10 cellular contexts compared by ENCODE assay signal in the genomic region with DNA sequence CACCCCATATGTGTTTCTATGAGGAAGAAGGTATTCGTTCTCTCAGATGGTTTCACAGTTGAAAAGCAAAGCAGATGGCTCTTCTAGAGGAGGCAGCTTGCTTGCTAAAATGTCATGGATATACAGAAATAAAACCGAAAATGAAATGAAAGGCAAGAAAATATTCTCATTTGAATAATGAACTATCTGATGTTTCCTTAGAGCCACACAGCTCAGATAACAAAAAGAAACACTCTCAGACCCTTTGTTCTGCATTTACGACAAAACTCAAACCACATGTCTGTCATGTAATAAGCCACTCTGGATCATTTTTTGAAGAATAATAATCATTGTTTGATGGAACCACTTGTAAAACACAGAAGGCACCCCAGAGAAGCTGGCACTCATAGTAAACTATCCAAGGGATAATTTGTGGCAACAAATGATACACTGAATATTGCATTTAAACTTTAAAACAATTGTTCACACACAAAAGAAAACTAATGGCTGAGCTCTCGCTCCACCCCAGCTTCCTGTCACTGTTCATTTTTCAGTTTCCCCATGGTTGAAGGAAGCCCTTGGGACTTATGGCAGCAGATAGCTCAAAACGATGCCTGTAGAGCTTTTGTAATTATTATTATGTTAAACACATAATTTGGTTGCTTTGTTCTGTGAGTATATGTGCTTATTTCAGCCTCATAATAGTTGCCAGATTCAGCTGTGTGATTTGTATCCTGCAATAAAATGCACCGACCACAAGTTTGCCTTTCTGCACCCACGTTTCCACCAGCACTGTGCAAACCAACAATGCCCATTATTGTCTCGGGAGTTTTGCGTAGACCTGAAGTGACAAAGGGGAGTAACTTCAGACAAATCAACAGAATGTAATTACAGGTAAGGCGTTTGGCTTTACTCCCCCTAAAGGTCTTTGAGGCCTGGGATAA.
DNase-seq lines count a peak whose midpoint lies in the region; ATAC-seq and FAIRE-seq lines count a peak whose summit lies in the region.
"Had no signal": no experiment of that assay in that cellular context is flagged by ENCODE, and none has a peak within 500 bp of the region (broad histone marks: within the 10 kb centered on the region; RNA-seq: fewer than 3 reads in every experiment).

No MANE protein-coding gene starts in this region.

- H3K9me3 Mint-ChIP-seq in activated naive CD8-positive, alpha-beta T cell treated with anti-CD3 and anti-CD28 coated beads for 36 hours: no peaks in the 10 kb centered on the region

- H3K27me3 Mint-ChIP-seq in activated naive CD8-positive, alpha-beta T cell treated with anti-CD3 and anti-CD28 coated beads for 36 hours: no peaks in the 10 kb centered on the region

- no peak overlapping the region for H3K4me3 Mint-ChIP-seq in activated naive CD8-positive, alpha-beta T cell treated with anti-CD3 and anti-CD28 coated beads for 36 hours
- H3K4me3 Mint-ChIP-seq: activated CD4-positive, alpha-beta memory T cell treated with anti-CD3 and anti-CD28 coated beads, Interleukin-2, amount 10 ng/mL, durations not matched to agents 7 days and 5 days had no signal

- intact Hi-C loops in posterior vena cava (cut with DNase I): no loop called here

- no peak for FAIRE-seq in frontal cortex (lab: Jason Lieb, UNC)

- H3K36me3 Mint-ChIP-seq in activated naive CD8-positive, alpha-beta T cell treated with anti-CD3 and anti-CD28 coated beads for 36 hours: no peaks in the 10 kb centered on the region

- H3K27ac Mint-ChIP-seq in activated naive CD8-positive, alpha-beta T cell treated with anti-CD3 and anti-CD28 coated beads for 36 hours: peak overlapping the region; percentile 58
- H3K27ac Mint-ChIP-seq: activated CD4-positive, alpha-beta memory T cell treated with anti-CD3 and anti-CD28 coated beads, Interleukin-2, amount 10 ng/mL, durations not matched to agents 7 days and 5 days had no signal

- peak; percentile 89 for ATAC-seq in GM18498 (IDR thresholded peaks at IDR 0.05; ENCODE audit: unreplicated experiment)
- peak; percentile 80 for ATAC-seq in GM21360 (IDR thresholded peaks at IDR 0.05; ENCODE audit: unreplicated experiment)
- ATAC-seq in HG03139 (IDR thresholded peaks at IDR 0.05; ENCODE audit: unreplicated experiment): peak; percentile 73

- peaks cover 17% of the 10 kb centered on the region for H3K4me1 Mint-ChIP-seq in activated naive CD8-positive, alpha-beta T cell treated with anti-CD3 and anti-CD28 coated beads for 36 hours

- no peak for DNase-seq in activated naive CD8-positive, alpha-beta T cell treated with anti-CD3 and anti-CD28 coated beads for 36 hours
- DNase-seq in frontal cortex (ENCODE audit: low spot score in 2 of 2) (no peak), NCI-H187 treated with DMSO at 0.1 percent for 48 hours (lab: John Stamatoyannopoulos, UW) (no peak), posterior vena cava (ENCODE audit: low spot score) (no peak), mucosa of gallbladder (ENCODE audit: low spot score) (no peak)
- DNase-seq: activated CD4-positive, alpha-beta memory T cell treated with anti-CD3 and anti-CD28 coated beads, Interleukin-2, amount 10 ng/mL, durations not matched to agents 7 days and 5 days; NCI-H187 had no signal
